In genomic region chr1:94925561-94926364, GRCh38 we compare ENCODE assay signal across 8 cellular contexts. TPM values are rescaled to one million over a fixed set of nuclear protein-coding genes. Genes with fewer than 3 reads are reported as not detected.
DNase-seq lines count a peak whose midpoint lies in the region; ATAC-seq and TF ChIP-seq lines count a peak whose summit lies in the region.

No MANE protein-coding gene starts in this region.

- POLR2A ChIA-PET in CD8-positive, alpha-beta memory T cell (lab: Charles Lee): no interaction called here
- POLR2A ChIA-PET in activated CD4-positive, alpha-beta memory T cell treated with anti-CD3 and anti-CD28 coated beads for 36 hours (lab: Charles Lee): no interaction called here

- H3K36me3 Mint-ChIP-seq in CD8-positive, alpha-beta memory T cell: no peaks in the 10 kb centered on the region
- no peaks in the 10 kb centered on the region for H3K36me3 Mint-ChIP-seq in activated CD4-positive, alpha-beta memory T cell treated with anti-CD3 and anti-CD28 coated beads for 36 hours

- no peaks in the 10 kb centered on the region for H3K4me1 ChIP-seq in CD8-positive, alpha-beta memory T cell (ENCODE audit: insufficient read depth, low read length)
- peaks cover 41 to 79% (median 76%) of the 10 kb centered on the region in 4 donors for H3K4me1 ChIP-seq in esophagus muscularis mucosa
- peaks cover 37% of the 10 kb centered on the region for H3K4me1 ChIP-seq in mesodermal cell (ENCODE audit: control insufficient read depth, insufficient read depth, low read length, poor library complexity, severe bottlenecking)
- H3K4me1 ChIP-seq in stomach: peaks cover 39 to 80% (median 59%) of the 10 kb centered on the region in 4 donors

- peaks cover 34 to 71% of the 10 kb centered on the region in 2 donors for H3K27me3 Mint-ChIP-seq in CD8-positive, alpha-beta memory T cell
- peaks cover 29% of the 10 kb centered on the region for H3K27me3 Mint-ChIP-seq in activated CD4-positive, alpha-beta memory T cell treated with anti-CD3 and anti-CD28 coated beads for 36 hours

- H3K36me3 ChIP-seq in CD8-positive, alpha-beta memory T cell (ENCODE audit: insufficient read depth, low read length): no peaks in the 10 kb centered on the region
- H3K36me3 ChIP-seq in esophagus muscularis mucosa (no peaks in the 10 kb centered on the region), mesodermal cell (ENCODE audit: control insufficient read depth, insufficient read depth, low read length) (peaks cover 38% of the 10 kb centered on the region), stomach (no peaks in the 10 kb centered on the region)

- no peaks in the 10 kb centered on the region for H3K9me3 ChIP-seq in CD8-positive, alpha-beta memory T cell (ENCODE audit: low read length)
- no peaks in the 10 kb centered on the region for H3K9me3 ChIP-seq in esophagus muscularis mucosa
- no peaks in the 10 kb centered on the region for H3K9me3 ChIP-seq in mesodermal cell (ENCODE audit: control insufficient read depth, low read length)
- no peaks in the 10 kb centered on the region for H3K9me3 ChIP-seq in stomach

- intact Hi-C loops in activated CD4-positive, alpha-beta memory T cell treated with anti-CD3 and anti-CD28 coated beads for 36 hours (cut with micrococcal nuclease): loop anchor here (5.0 to 10.0 kb wide), 2 partner anchors 117 to 309 kb away; partner anchors contain the start of gene RWDD3
- intact Hi-C loops in esophagus muscularis mucosa (cut with DNase I) (loop anchor here (2.0 to 5.0 kb wide), 2 partner anchors 71 to 97 kb away; no protein-coding TSS in a partner anchor), stomach (cut with DNase I; ENCODE audit: low total_unique reads) (no loop called here)

- peak overlapping the region; percentile 46 to 85 (median 82) for H3K4me3 Mint-ChIP-seq in CD8-positive, alpha-beta memory T cell
- peak overlapping the region; percentile 74 for H3K4me3 Mint-ChIP-seq in activated CD4-positive, alpha-beta memory T cell treated with anti-CD3 and anti-CD28 coated beads for 36 hours

- TF ChIP-seq POLR2A in esophagus muscularis mucosa (IDR thresholded peaks at IDR 0.05; ENCODE audit: low read depth) (no peak), stomach (IDR thresholded peaks at IDR 0.05) (peak in 1 of 4 donors; percentile 35)

- WGBS in esophagus muscularis mucosa: 8% methylated on average over 17 of the region's 36 CpGs
- WGBS in mesodermal cell (ENCODE audit: insufficient coverage in 2 of 2), 2 experiments: 0% methylated on average over 25 to 27 of the region's 36 CpGs
- WGBS in stomach, 5 donors: 1 to 5% (median 2%) methylated on average over 29 to 36 of the region's 36 CpGs

- TF ChIP-seq CTCF in esophagus muscularis mucosa (IDR thresholded peaks at IDR 0.05) (peak in 1 of 3 experiments; percentile 22), stomach (IDR thresholded peaks at IDR 0.05) (no peak)

- peak overlapping the region; percentile 50 for H3K4me3 ChIP-seq in CD8-positive, alpha-beta memory T cell (ENCODE audit: low read length)
- H3K4me3 ChIP-seq in esophagus muscularis mucosa: peak overlapping the region; percentile 71 to 93 (median 80)
- peak overlapping the region; percentile 98 for H3K4me3 ChIP-seq in mesodermal cell (ENCODE audit: extremely low read depth, insufficient read depth, low read length, poor library complexity, severe bottlenecking)
- H3K4me3 ChIP-seq in stomach: peak overlapping the region; percentile 60 to 91 (median 76)

- peaks cover 15 to 22% (median 15%) of the 10 kb centered on the region in 3 donors for H3K4me1 Mint-ChIP-seq in CD8-positive, alpha-beta memory T cell
- H3K4me1 Mint-ChIP-seq in activated CD4-positive, alpha-beta memory T cell treated with anti-CD3 and anti-CD28 coated beads for 36 hours (ENCODE audit: low read depth): peaks cover 14% of the 10 kb centered on the region

- no peaks in the 10 kb centered on the region for H3K9me3 Mint-ChIP-seq in CD8-positive, alpha-beta memory T cell
- H3K9me3 Mint-ChIP-seq in activated CD4-positive, alpha-beta memory T cell treated with anti-CD3 and anti-CD28 coated beads for 36 hours: no peaks in the 10 kb centered on the region

- no peak for TF ChIP-seq EP300 in esophagus muscularis mucosa (IDR thresholded peaks at IDR 0.05)
- TF ChIP-seq EP300 in stomach (IDR thresholded peaks at IDR 0.05): no peak

- peak; percentile 4 for ATAC-seq in GM21447 (IDR thresholded peaks at IDR 0.05; ENCODE audit: unreplicated experiment)
- no peak for ATAC-seq in GM18498 (IDR thresholded peaks at IDR 0.05; ENCODE audit: unreplicated experiment)

- H3K27ac ChIP-seq in CD8-positive, alpha-beta memory T cell (ENCODE audit: low read depth, low read length): no peak overlapping the region
- H3K27ac ChIP-seq in esophagus muscularis mucosa (replicated peaks in 1 of 4): peak overlapping the region; percentile 98 to 100 (median 99)
- H3K27ac ChIP-seq in mesodermal cell (ENCODE audit: low read depth, low read length, severe bottlenecking): peak overlapping the region; percentile 100
- H3K27ac ChIP-seq in stomach: peak overlapping the region; percentile 95 to 99 (median 98)

- peak overlapping the region in 3 of 8 donors; percentile 4 to 43 (median 13) for H3K27ac Mint-ChIP-seq in CD8-positive, alpha-beta memory T cell
- H3K27ac Mint-ChIP-seq in activated CD4-positive, alpha-beta memory T cell treated with anti-CD3 and anti-CD28 coated beads for 36 hours: no peak overlapping the region

- CTCF ChIA-PET in CD8-positive, alpha-beta memory T cell (lab: Charles Lee): no interaction called here
- CTCF ChIA-PET in activated CD4-positive, alpha-beta memory T cell treated with anti-CD3 and anti-CD28 coated beads for 36 hours (lab: Charles Lee): interaction anchor here (1.0 kb wide), 1 partner anchor 71 kb away, joined by 4 read pairs; no protein-coding TSS in a partner anchor

- H3K27me3 ChIP-seq in CD8-positive, alpha-beta memory T cell (ENCODE audit: insufficient read depth, low read length, poor library complexity, severe bottlenecking): peaks cover 4% of the 10 kb centered on the region
- H3K27me3 ChIP-seq in esophagus muscularis mucosa (no peaks in the 10 kb centered on the region), stomach (peaks cover 0 to 21% (median 9%) of the 10 kb centered on the region in 3 donors)

- DNase-seq in CD8-positive, alpha-beta memory T cell: no peak
- DNase-seq in NCI-H128 (lab: John Stamatoyannopoulos, UW; ENCODE audit: unreplicated experiment) (peak; percentile 25), esophagus muscularis mucosa (ENCODE audit: extremely low spot score) (peak; percentile 94), stomach (peak; percentile 52)
- peak; percentile 30 for DNase-seq in activated CD4-positive, alpha-beta memory T cell treated with anti-CD3 and anti-CD28 coated beads for 36 hours

RNA-seq across cellular contexts. Expression of gene CNN3, which starts 1.1 kb away (rescaled TPM):
- 1 to 10 TPM; 1.6 to 2.3 TPM for total RNA-seq in CD8-positive, alpha-beta memory T cell
- 2.8 TPM for polyA plus RNA-seq in CD8-positive, alpha-beta memory T cell
- 1 to 10 TPM; 3.9 to 4.6 TPM for total RNA-seq in activated CD4-positive, alpha-beta memory T cell treated with anti-CD3 and anti-CD28 coated beads for 36 hours
- 100 to 1,000 TPM; 140 to 268 (median 194) TPM for total RNA-seq in esophagus muscularis mucosa
- polyA plus RNA-seq in mesodermal cell (2013, experiment 1 of 2): 446 TPM
- 414 TPM for polyA plus RNA-seq in mesodermal cell (2013, experiment 2 of 2)
- 100 to 1,000 TPM in 4 of 5 donors, 10 to 100 TPM in 1; 86.9 to 353 (median 220) TPM for total RNA-seq in stomach
- 100 to 1,000 TPM in 1 of 3 donors, 10 to 100 TPM in 2; 70.0 to 129 (median 93.0) TPM for polyA plus RNA-seq in stomach

Comparison
In these comparisons a context has a peak if more than half of its experiments do, and no peak if none do; other contexts are left out.
1. DNase-seq: peak in NCI-H128 (single experiment), activated CD4-positive, alpha-beta memory T cell treated with anti-CD3 and anti-CD28 coated beads for 36 hours (single experiment), esophagus muscularis mucosa (single experiment) and stomach (single experiment); none in CD8-positive, alpha-beta memory T cell (0 of 5).
2. RNA of gene CNN3, which starts 1.1 kb away (total RNA-seq): 86.9 to 353 TPM in stomach and 140 to 268 TPM in esophagus muscularis mucosa; 3.9 to 4.6 TPM in activated CD4-positive, alpha-beta memory T cell treated with anti-CD3 and anti-CD28 coated beads for 36 hours and 1.6 to 2.3 TPM in CD8-positive, alpha-beta memory T cell; every median in the first group is over 10 times any median in the second.
3. Peak in every context shown above with its lines, with median percentiles within 50 percentile points of each other: H3K4me3 ChIP-seq.